Comparison of ENCODE assay signal across 8 cellular contexts in genomic region chr4:2963185-2964076, GRCh38. TPM values are rescaled to one million over a fixed set of nuclear protein-coding genes. Genes with fewer than 3 reads are reported as not detected.
DNase-seq lines count a peak whose midpoint lies in the region; ATAC-seq and TF ChIP-seq lines count a peak whose summit lies in the region.

TSS of gene GRK4 (plus strand) at chr4:2963571. CDS start at chr4:2964071, 500 bp downstream.
TSS of gene NOP14 (minus strand) at chr4:2963406. CDS start at chr4:2963319, 87 bp downstream.

- ATAC-seq in GM19438 (IDR thresholded peaks at IDR 0.05; ENCODE audit: low read depth, unreplicated experiment) (peak; percentile 85), HG03571 (IDR thresholded peaks at IDR 0.05; ENCODE audit: unreplicated experiment) (peak; percentile 86), right lobe of liver (peak; percentile 95 to 97 (median 96))

- peaks cover 5% of the 10 kb centered on the region for H3K36me3 ChIP-seq in CD4-positive, alpha-beta memory T cell (ENCODE audit: insufficient read depth, low read length)
- H3K36me3 ChIP-seq in right lobe of liver = peaks cover 0 to 2% (median 0%) of the 10 kb centered on the region in 4 donors

- peak within 1 kb of the TSS; percentile 91 to 95 (median 93) for H3K27ac Mint-ChIP-seq in CD4-positive, alpha-beta memory T cell

- CTCF ChIA-PET in CD4-positive, alpha-beta memory T cell (lab: Charles Lee; ENCODE audit: partially characterized antibody) = interaction anchor here (1.0 to 4.2 kb wide), 9 partner anchors 10 to 204 kb away, joined by 3 to 28 read pairs (median 5); no protein-coding TSS in a partner anchor

- peak within 1 kb of the TSS; percentile 39 to 68 for H3K4me3 ChIP-seq in CD4-positive, alpha-beta memory T cell (ENCODE audit: low read length in 2 of 2)
- H3K4me3 ChIP-seq in dorsolateral prefrontal cortex (peak within 1 kb of the TSS; percentile 54 to 100 (median 95)), right lobe of liver (peak within 1 kb of the TSS; percentile 65 to 94 (median 88))

- peak; percentile 95 to 98 (median 98) for DNase-seq in CD4-positive, alpha-beta memory T cell
- DNase-seq in NCI-H748 treated with DMSO at 0.1 percent for 48 hours (lab: John Stamatoyannopoulos, UW) (peak; percentile 27), dorsolateral prefrontal cortex (peak; percentile 96 to 99 (median 98)), right lobe of liver (peak; percentile 99)
- DNase-seq in activated CD4-positive, alpha-beta T cell treated with anti-CD3 and anti-CD28 coated beads, Interleukin-2, amount 50 U/mL, for 48 hours = peak; percentile 96
- DNase-seq in stimulated activated CD4-positive, alpha-beta T cell treated with anti-CD3 and anti-CD28 coated beads, Interleukin-4, amount 100 ng/mL, for 24 hours = peak; percentile 97

- TF ChIP-seq POLR2A in right lobe of liver (IDR thresholded peaks at IDR 0.05) = peak; percentile 72

- no CpG with 5 or more reads among the region's 118 CpGs for WGBS in right lobe of liver (ENCODE audit: insufficient coverage, low coverage, low lambda C conversion rate, missing lambda C conversion rate)

- H3K27me3 ChIP-seq in CD4-positive, alpha-beta memory T cell (ENCODE audit: insufficient read depth, low read length) = no peaks in the 10 kb centered on the region
- no peaks in the 10 kb centered on the region for H3K27me3 ChIP-seq in dorsolateral prefrontal cortex
- no peaks in the 10 kb centered on the region for H3K27me3 ChIP-seq in right lobe of liver

- peaks cover 3 to 23% of the 10 kb centered on the region in 2 donors for H3K36me3 Mint-ChIP-seq in CD4-positive, alpha-beta memory T cell

- H3K27ac ChIP-seq in CD4-positive, alpha-beta memory T cell (ENCODE audit: low read depth, low read length) = peak within 1 kb of the TSS; percentile 83
- peak within 1 kb of the TSS in 58 of 59 donors; percentile 15 to 93 (median 84) for H3K27ac ChIP-seq in dorsolateral prefrontal cortex
- peak within 1 kb of the TSS; percentile 52 to 85 (median 68) for H3K27ac ChIP-seq in right lobe of liver

- POLR2A ChIA-PET in CD4-positive, alpha-beta memory T cell (lab: Charles Lee; ENCODE audit: partially characterized antibody) = interaction anchor here (0.7 to 6.2 kb wide), 27 partner anchors 9 to 1093 kb away, joined by 3 to 82 read pairs (median 4); partner anchors contain the start of genes FAM193A, HTT, HTT-AS and MXD4

- H3K9me3 Mint-ChIP-seq in CD4-positive, alpha-beta memory T cell = no peaks in the 10 kb centered on the region

- H3K4me1 ChIP-seq in CD4-positive, alpha-beta memory T cell (ENCODE audit: insufficient read depth, low read length) = peaks cover 42% of the 10 kb centered on the region
- H3K4me1 ChIP-seq in right lobe of liver = peaks cover 0 to 18% (median 8%) of the 10 kb centered on the region in 4 donors

- intact Hi-C loops in CD4-positive, alpha-beta memory T cell (cut with micrococcal nuclease) = loop anchor here (1.0 to 5.0 kb wide), 10 partner anchors 19 to 1251 kb away; partner anchors contain the start of genes ADD1, CFAP99, HTT and HTT-AS
- intact Hi-C loops in dorsolateral prefrontal cortex (cut with DNase I) (loop anchor here (2.0 to 10.0 kb wide), 8 partner anchors 27 to 959 kb away; partner anchors contain the start of genes CFAP99 (in 2 of the 2), ZFYVE28 (in 2 of the 2), ADD1 (in 1 of the 2) and FAM193A (in 1 of the 2)), right lobe of liver (cut with DNase I) (no loop called here)

- no peaks in the 10 kb centered on the region for H3K9me3 ChIP-seq in CD4-positive, alpha-beta memory T cell (ENCODE audit: control insufficient read depth in 1 of 2, low read length in 2 of 2)
- H3K9me3 ChIP-seq in right lobe of liver = no peaks in the 10 kb centered on the region

- peaks cover 28 to 53% (median 35%) of the 10 kb centered on the region in 4 donors for H3K4me1 Mint-ChIP-seq in CD4-positive, alpha-beta memory T cell

- H3K4me3 Mint-ChIP-seq in CD4-positive, alpha-beta memory T cell = peak within 1 kb of the TSS; percentile 78 to 93 (median 91)

- TF ChIP-seq CTCF in dorsolateral prefrontal cortex (IDR thresholded peaks at IDR 0.05 in 54 of 56, conservative IDR thresholded peaks at IDR 0.05 in 2 of 56; ENCODE audit: low read depth in 1 of 56, partially characterized antibody in 56 of 56) = peak in 55 of 56 donors; percentile 24 to 77 (median 59)
- peak in 3 of 4 donors; percentile 43 to 56 (median 44) for TF ChIP-seq CTCF in right lobe of liver (IDR thresholded peaks at IDR 0.05)

- no peaks in the 10 kb centered on the region for H3K27me3 Mint-ChIP-seq in CD4-positive, alpha-beta memory T cell

RNA-seq across cellular contexts. Expression of gene GRK4, which starts in this region (rescaled TPM):
- 1 to 10 TPM; 2.8 to 3.2 TPM for total RNA-seq in CD4-positive, alpha-beta memory T cell
- polyA plus RNA-seq in CD4-positive, alpha-beta memory T cell = 1 to 10 TPM in 1 of 2 donors, under 1 TPM in 1; 0.55 to 1.9 TPM
- total RNA-seq in dorsolateral prefrontal cortex (10 to 100 TPM; 17.9 to 41.6 (median 30.0) TPM), right lobe of liver (1 to 10 TPM; 1.0 to 4.3 (median 2.8) TPM)

RNA-seq across cellular contexts. Expression of gene NOP14, which starts in this region (rescaled TPM):
- total RNA-seq in CD4-positive, alpha-beta memory T cell = 10 to 100 TPM; 41.3 to 41.4 TPM
- polyA plus RNA-seq in CD4-positive, alpha-beta memory T cell = 10 to 100 TPM in 1 of 2 donors, 1 to 10 TPM in 1; 2.6 to 35.5 TPM
- total RNA-seq in dorsolateral prefrontal cortex (10 to 100 TPM in 119 of 120 experiments, 1 to 10 TPM in 1; 9.7 to 21.7 (median 15.1) TPM), right lobe of liver (10 to 100 TPM; 16.1 to 24.7 (median 19.5) TPM)

Comparison
In these comparisons a context has a peak if more than half of its experiments do, and no peak if none do; other contexts are left out.
1. Peak in every context shown above with its lines: DNase-seq, ATAC-seq, H3K4me3 ChIP-seq and H3K27ac ChIP-seq.
2. DNase-seq: peak in every context shown above with its lines; median percentile 99 in right lobe of liver; 98 in CD4-positive, alpha-beta memory T cell; 98 in dorsolateral prefrontal cortex; 97 in stimulated activated CD4-positive, alpha-beta T cell treated with anti-CD3 and anti-CD28 coated beads, Interleukin-4, amount 100 ng/mL, for 24 hours; 96 in activated CD4-positive, alpha-beta T cell treated with anti-CD3 and anti-CD28 coated beads, Interleukin-2, amount 50 U/mL, for 48 hours; 27 in NCI-H748 treated with DMSO at 0.1 percent for 48 hours.
3. intact Hi-C loops: an anchor here in CD4-positive, alpha-beta memory T cell (1.0 to 5.0 kb wide) and dorsolateral prefrontal cortex (2.0 to 10.0 kb wide); none called in right lobe of liver.